Comparison of ENCODE assay signal across 27 cellular contexts in genomic region chr1:214462882-214463281, GRCh38.
"Had no signal": no experiment of that assay in that cellular context is flagged by ENCODE, and none has a peak within 500 bp of the region (broad histone marks: within the 10 kb centered on the region; RNA-seq: fewer than 3 reads in every experiment).

No MANE protein-coding gene starts in this region.

- H3K9ac ChIP-seq: KMS-11 had no signal

- H3K9me3 ChIP-seq: adrenal gland had no signal

- DNase-seq: activated CD4-positive, alpha-beta T cell treated with anti-CD3 and anti-CD28 coated beads for 36 hours; activated CD4-positive, alpha-beta T cell treated with anti-CD3 and anti-CD28 coated beads, Interleukin-2, amount 10 ng/mL, durations not matched to agents 7 days and 5 days; activated CD4-positive, alpha-beta T cell treated with anti-CD3 and anti-CD28 coated beads, Interleukin-2, amount 50 U/mL, for 48 hours; activated CD8-positive, alpha-beta T cell treated with anti-CD3 and anti-CD28 coated beads, Interleukin-2, amount 10 ng/mL, durations not matched to agents 7 days and 5 days; activated gamma-delta T cell treated with Interleukin-2 at 50 U/mL for 16 hours; activated naive CD4-positive, alpha-beta T cell treated with anti-CD3 and anti-CD28 coated beads for 36 hours; activated T-cell treated with anti-CD3 and anti-CD28 coated beads, Interleukin-2, amount 50 U/mL, for 24 hours; adrenal gland; anterior cingulate cortex; central memory CD4-positive, alpha-beta T cell; NCI-H1105; NCI-H1417 treated with DMSO at 0.1 percent for 48 hours; NCI-H1694; NCI-H1930; NCI-H2081 treated with DMSO at 0.1 percent for 48 hours; NCI-H345; NCI-H526; NCI-H748 treated with DMSO at 0.1 percent for 48 hours; NK-92 treated with Interleukin-12 subunit alpha and Interleukin-12 subunit beta, amount 100 ng/mL, for 24 hours; PC-3 had no signal

- H3K4me3 ChIP-seq: adrenal gland had no signal

- H3K27ac ChIP-seq: adrenal gland, KMS-11 had no signal

- H3K4me1 Mint-ChIP-seq: activated CD4-positive, alpha-beta T cell treated with anti-CD3 and anti-CD28 coated beads for 36 hours; activated CD4-positive, alpha-beta T cell treated with anti-CD3 and anti-CD28 coated beads, Interleukin-2, amount 10 ng/mL, durations not matched to agents 7 days and 5 days had no signal

- H3K27ac Mint-ChIP-seq: activated CD4-positive, alpha-beta T cell treated with anti-CD3 and anti-CD28 coated beads for 36 hours; activated CD4-positive, alpha-beta T cell treated with anti-CD3 and anti-CD28 coated beads, Interleukin-2, amount 10 ng/mL, durations not matched to agents 7 days and 5 days; activated CD8-positive, alpha-beta T cell treated with anti-CD3 and anti-CD28 coated beads, Interleukin-2, amount 10 ng/mL, durations not matched to agents 7 days and 5 days; activated naive CD4-positive, alpha-beta T cell treated with anti-CD3 and anti-CD28 coated beads for 36 hours; activated T-cell treated with anti-CD3 and anti-CD28 coated beads, Interleukin-2, amount 50 U/mL, for 24 hours; brain; T-helper 1 cell treated with Interleukin-12 subunit alpha and Interleukin-12 subunit beta and Interleukin-4 antibody, amounts not matched to agents 30 μg/mL and 1 μg/mL, for 36 hours; T-helper 2 cell treated with Interferon-gamma antibody and Interleukin-4, amounts not matched to agents 5 μg/mL and 100 μg/mL, for 36 hours had no signal

- H3K9me3 Mint-ChIP-seq: activated CD4-positive, alpha-beta T cell treated with anti-CD3 and anti-CD28 coated beads, Interleukin-2, amount 10 ng/mL, durations not matched to agents 7 days and 5 days; activated naive CD4-positive, alpha-beta T cell treated with anti-CD3 and anti-CD28 coated beads for 36 hours; activated naive CD4-positive, alpha-beta T cell treated with anti-CD3 and anti-CD28 coated beads, Interleukin-2, amount 50 U/mL, for 72 hours; activated T-cell treated with anti-CD3 and anti-CD28 coated beads, Interleukin-2, amount 50 U/mL, for 24 hours; brain; T-helper 1 cell treated with Interleukin-12 subunit alpha and Interleukin-12 subunit beta and Interleukin-4 antibody, amounts not matched to agents 30 μg/mL and 1 μg/mL, for 36 hours; T-helper 2 cell treated with Interferon-gamma antibody and Interleukin-4, amounts not matched to agents 5 μg/mL and 100 μg/mL, for 36 hours had no signal

- H3K4me3 Mint-ChIP-seq: activated CD4-positive, alpha-beta T cell treated with anti-CD3 and anti-CD28 coated beads for 36 hours; activated CD4-positive, alpha-beta T cell treated with anti-CD3 and anti-CD28 coated beads, Interleukin-2, amount 10 ng/mL, durations not matched to agents 7 days and 5 days; activated CD8-positive, alpha-beta T cell treated with anti-CD3 and anti-CD28 coated beads, Interleukin-2, amount 10 ng/mL, durations not matched to agents 7 days and 5 days; activated naive CD4-positive, alpha-beta T cell treated with anti-CD3 and anti-CD28 coated beads for 36 hours; activated T-cell treated with anti-CD3 and anti-CD28 coated beads, Interleukin-2, amount 50 U/mL, for 24 hours; brain; T-helper 1 cell treated with Interleukin-12 subunit alpha and Interleukin-12 subunit beta and Interleukin-4 antibody, amounts not matched to agents 30 μg/mL and 1 μg/mL, for 36 hours; T-helper 2 cell treated with Interferon-gamma antibody and Interleukin-4, amounts not matched to agents 5 μg/mL and 100 μg/mL, for 36 hours had no signal

- H3K36me3 ChIP-seq: adrenal gland had no signal

- H3K4me2 ChIP-seq: KMS-11 had no signal

- H3K36me3 Mint-ChIP-seq: activated naive CD4-positive, alpha-beta T cell treated with anti-CD3 and anti-CD28 coated beads, Interleukin-2, amount 50 U/mL, for 72 hours; brain had no signal

- H3K27me3 ChIP-seq: adrenal gland had no signal

- H3K27me3 Mint-ChIP-seq: activated CD4-positive, alpha-beta T cell treated with anti-CD3 and anti-CD28 coated beads, Interleukin-2, amount 10 ng/mL, durations not matched to agents 7 days and 5 days; brain had no signal

- ATAC-seq: activated CD4-positive, alpha-beta T cell treated with anti-CD3 and anti-CD28 coated beads for 36 hours; activated CD4-positive, CD25-positive, alpha-beta regulatory T cell treated with anti-CD3 and anti-CD28 coated beads, Interleukin-2, amount 50 U/mL, for 24 hours; activated CD8-positive, alpha-beta T cell treated with anti-CD3 and anti-CD28 coated beads, Interleukin-2, amount 10 ng/mL, durations not matched to agents 7 days and 5 days; activated naive CD4-positive, alpha-beta T cell treated with anti-CD3 and anti-CD28 coated beads, Interleukin-2, amount 50 U/mL, for 72 hours; PC-3; Right ventricle myocardium inferior had no signal
